8 cellular contexts compared by ENCODE assay signal in the genomic region with DNA sequence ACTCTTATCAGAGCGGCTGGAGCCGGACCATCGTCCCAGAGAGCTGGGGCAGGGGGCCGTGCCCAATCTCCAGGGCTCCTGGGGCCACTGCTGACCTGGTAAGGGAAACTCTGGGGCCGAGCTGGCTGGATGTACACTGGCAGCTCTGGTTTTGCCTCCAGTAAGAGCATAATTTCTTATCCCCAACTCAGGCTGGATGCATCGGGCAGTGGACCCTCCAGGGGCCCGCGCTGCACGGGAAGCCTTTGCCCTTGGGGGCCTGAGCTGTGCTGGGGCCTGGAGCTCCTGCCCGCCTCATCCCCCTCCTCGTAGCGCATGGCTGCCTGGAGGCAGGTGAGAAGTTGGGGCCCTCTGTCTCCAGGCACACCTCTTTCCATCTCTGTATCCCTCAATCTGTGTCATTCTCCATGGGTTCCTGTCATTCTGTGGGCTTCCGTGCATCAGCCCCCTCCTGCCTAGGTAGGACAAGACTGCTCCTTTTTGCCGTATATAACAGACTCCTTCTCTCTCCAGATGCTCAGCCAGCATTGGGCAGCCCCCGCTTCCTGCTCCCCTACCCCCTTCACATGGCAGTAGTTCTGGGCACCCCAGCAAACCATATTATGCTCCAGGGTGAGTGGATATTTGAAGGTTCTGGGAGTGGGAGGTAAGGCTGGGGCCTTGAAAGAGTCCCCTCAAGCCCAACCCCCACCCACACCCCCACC. TPM values are rescaled to one million over a fixed set of nuclear protein-coding genes. Genes with fewer than 3 reads are reported as not detected.
DNase-seq lines count a peak whose midpoint lies in the region; ATAC-seq and TF ChIP-seq lines count a peak whose summit lies in the region.

No MANE protein-coding gene starts in this region.

- in situ Hi-C loops in ACHN (cut with HindIII; ENCODE audit: low pct_ligation_motif_present, low pct_unique_long_range_greater_than_20kb, low sequenced_read_pairs): no loop called here

- no peak for ATAC-seq in activated CD8-positive, alpha-beta T cell treated with anti-CD3 and anti-CD28 coated beads, Interleukin-2, amount 10 ng/mL, durations not matched to agents 7 days and 5 days
- ATAC-seq in GM19452 (IDR thresholded peaks at IDR 0.05; ENCODE audit: unreplicated experiment): no peak
- ATAC-seq in GM18907 (IDR thresholded peaks at IDR 0.05; ENCODE audit: unreplicated experiment): no peak

- H3K27ac ChIP-seq in HEK293 (ENCODE audit: extremely low read depth, low read depth, low read length): peak overlapping the region; percentile 29; the same call in 1 of the 2 replicates
- H3K27ac ChIP-seq in right atrium auricular region: peak overlapping the region; percentile 98 to 100
- H3K27ac ChIP-seq in spleen: peak overlapping the region; percentile 92 to 100 (median 97)

- no peak for TF ChIP-seq POLR2A in spleen (IDR thresholded peaks at IDR 0.05)

- peaks cover 14 to 47% of the 10 kb centered on the region in 2 experiments for H3K36me3 ChIP-seq in HEK293 (ENCODE audit: control insufficient read depth in 2 of 2, insufficient read depth in 1 of 2, low read length in 2 of 2)
- peaks cover 37% of the 10 kb centered on the region for H3K36me3 ChIP-seq in right atrium auricular region
- H3K36me3 ChIP-seq in spleen: peaks cover 3 to 61% (median 50%) of the 10 kb centered on the region in 6 donors

- H3K9me3 ChIP-seq in HEK293 (ENCODE audit: control insufficient read depth, insufficient read depth, low read depth, low read length) (no peaks in the 10 kb centered on the region), right atrium auricular region (no peaks in the 10 kb centered on the region), spleen (no peaks in the 10 kb centered on the region)

- H3K4me1 Mint-ChIP-seq in activated CD8-positive, alpha-beta T cell treated with anti-CD3 and anti-CD28 coated beads, Interleukin-2, amount 10 ng/mL, durations not matched to agents 7 days and 5 days (ENCODE audit: low read depth): peaks cover 33% of the 10 kb centered on the region

- H3K9me3 Mint-ChIP-seq in activated CD8-positive, alpha-beta T cell treated with anti-CD3 and anti-CD28 coated beads, Interleukin-2, amount 10 ng/mL, durations not matched to agents 7 days and 5 days (ENCODE audit: insufficient read depth): no peaks in the 10 kb centered on the region

- H3K4me1 ChIP-seq in HEK293 (ENCODE audit: control insufficient read depth, insufficient read depth, low read length): peaks cover 11% of the 10 kb centered on the region
- H3K4me1 ChIP-seq in right atrium auricular region: peaks cover 0 to 24% of the 10 kb centered on the region in 2 donors
- H3K4me1 ChIP-seq in spleen: peaks cover 18 to 87% (median 31%) of the 10 kb centered on the region in 6 donors

- no peaks in the 10 kb centered on the region for H3K27me3 Mint-ChIP-seq in activated CD8-positive, alpha-beta T cell treated with anti-CD3 and anti-CD28 coated beads, Interleukin-2, amount 10 ng/mL, durations not matched to agents 7 days and 5 days (ENCODE audit: low read depth)

- H3K4me3 Mint-ChIP-seq in activated CD8-positive, alpha-beta T cell treated with anti-CD3 and anti-CD28 coated beads, Interleukin-2, amount 10 ng/mL, durations not matched to agents 7 days and 5 days: peak overlapping the region; percentile 97

- peaks cover 5% of the 10 kb centered on the region for H3K36me3 Mint-ChIP-seq in activated CD8-positive, alpha-beta T cell treated with anti-CD3 and anti-CD28 coated beads, Interleukin-2, amount 10 ng/mL, durations not matched to agents 7 days and 5 days (ENCODE audit: low read depth)

- intact Hi-C loops in spleen (cut with DNase I; ENCODE audit: low total_unique reads): no loop called here
- intact Hi-C loops in posterior vena cava (cut with DNase I): no loop called here

- WGBS in spleen, 5 donors: 81 to 86% (median 86%) methylated on average over 8 to 15 of the region's 15 CpGs

- H3K4me3 ChIP-seq in HEK293 (ENCODE audit: low read depth, low read length) (peak overlapping the region; percentile 70), right atrium auricular region (peak overlapping the region; percentile 5 to 73), spleen (peak overlapping the region; percentile 68 to 91 (median 77))

- H3K27me3 ChIP-seq in right atrium auricular region (no peaks in the 10 kb centered on the region), spleen (replicated peaks in 1 of 7) (no peaks in the 10 kb centered on the region)

- DNase-seq in activated CD8-positive, alpha-beta T cell treated with anti-CD3 and anti-CD28 coated beads, Interleukin-2, amount 10 ng/mL, durations not matched to agents 7 days and 5 days: no peak
- DNase-seq in right atrium auricular region (ENCODE audit: low spot score) (no peak), spleen (no peak), ACHN (no peak), posterior vena cava (ENCODE audit: low spot score) (no peak)

- CTCF ChIA-PET in HEK293 (lab: Yijun Ruan, JAX): interaction anchor here (1.0 to 2.9 kb wide), 7 partner anchors 11 to 102 kb away, joined by 3 to 15 read pairs (median 3); partner anchors contain the start of gene NAA38
- CTCF ChIA-PET in activated CD8-positive, alpha-beta T cell treated with anti-CD3 and anti-CD28 coated beads, Interleukin-2, amount 10 ng/mL, durations not matched to agents 7 days and 5 days (lab: Charles Lee): interaction anchor here (1.0 to 5.3 kb wide), 10 partner anchors 10 to 144 kb away, joined by 3 to 50 read pairs (median 7); partner anchors contain the start of genes CNTROB, CYB5D1, KDM6B and NAA38

- POLR2A ChIA-PET in HEK293 (lab: Yijun Ruan, JAX): interaction anchor here (0.5 to 7.7 kb wide), 16 partner anchors 8 to 272 kb away, joined by 3 to 110 read pairs (median 4); partner anchors contain the start of genes ATP1B2, CYB5D1, DNAH2 and KDM6B
- POLR2A ChIA-PET in activated CD8-positive, alpha-beta T cell treated with anti-CD3 and anti-CD28 coated beads, Interleukin-2, amount 10 ng/mL, durations not matched to agents 7 days and 5 days (lab: Charles Lee): interaction anchor here (0.5 to 2.4 kb wide), 9 partner anchors 10 to 275 kb away, joined by 3 to 11 read pairs (median 3); partner anchors contain the start of genes NAA38 and RNF227

- peak overlapping the region; percentile 99 for H3K27ac Mint-ChIP-seq in activated CD8-positive, alpha-beta T cell treated with anti-CD3 and anti-CD28 coated beads, Interleukin-2, amount 10 ng/mL, durations not matched to agents 7 days and 5 days

- TF ChIP-seq CTCF in HEK293 (tag by site-specific recombination; IDR thresholded peaks at IDR 0.05) (no peak), right atrium auricular region (IDR thresholded peaks at IDR 0.05) (no peak), spleen (IDR thresholded peaks at IDR 0.05 in 8 of 11, conservative IDR thresholded peaks at IDR 0.05 in 3 of 11) (no peak)

TF ChIP-seq in HEK293, 187 proteins besides CTCF, POLR2A, EP300 and RAD21 (continues in another document):
- no peak for TF ChIP-seq ZBTB48 (tag by site-specific recombination; IDR thresholded peaks at IDR 0.05)

RNA-seq across cellular contexts. Expression of gene TMEM88, which starts 9.4 kb away (rescaled TPM):
- 1 to 10 TPM in 1 of 2 experiments, under 1 TPM in 1; 0.87 to 1.2 TPM for total RNA-seq in activated CD8-positive, alpha-beta T cell treated with anti-CD3 and anti-CD28 coated beads, Interleukin-2, amount 10 ng/mL, durations not matched to agents 7 days and 5 days
- total RNA-seq in right atrium auricular region (10 to 100 TPM; 42.5 to 53.2 TPM), spleen (10 to 100 TPM in 5 of 7 donors, 1 to 10 TPM in 2; 5.2 to 31.8 (median 18.0) TPM), posterior vena cava (10 to 100 TPM; 17.5 to 26.1 TPM)
- 10 to 100 TPM in 1 of 3 donors, 1 to 10 TPM in 2; 5.5 to 26.2 (median 9.5) TPM for polyA plus RNA-seq in spleen

RNA-seq across cellular contexts. Expression of gene KDM6B, which starts 11.5 kb away (rescaled TPM):
- total RNA-seq in activated CD8-positive, alpha-beta T cell treated with anti-CD3 and anti-CD28 coated beads, Interleukin-2, amount 10 ng/mL, durations not matched to agents 7 days and 5 days: 10 to 100 TPM; 12.4 to 12.6 TPM
- total RNA-seq in right atrium auricular region (10 to 100 TPM; 11.0 to 11.1 TPM), spleen (100 to 1,000 TPM in 1 of 7 donors, 10 to 100 TPM in 6; 22.3 to 110 (median 60.8) TPM), posterior vena cava (10 to 100 TPM; 21.0 to 29.0 TPM)
- 10 to 100 TPM in 1 of 3 donors, 1 to 10 TPM in 2; 2.9 to 11.7 (median 4.0) TPM for polyA plus RNA-seq in spleen

RNA-seq across cellular contexts. Expression of gene NAA38, which starts 11.8 kb away (rescaled TPM):
- 10 to 100 TPM; 92.7 to 93.1 TPM for total RNA-seq in activated CD8-positive, alpha-beta T cell treated with anti-CD3 and anti-CD28 coated beads, Interleukin-2, amount 10 ng/mL, durations not matched to agents 7 days and 5 days
- 10 to 100 TPM; 77.1 to 85.0 TPM for total RNA-seq in right atrium auricular region
- 100 to 1,000 TPM in 1 of 7 donors, 10 to 100 TPM in 6; 51.0 to 111 (median 56.9) TPM for total RNA-seq in spleen
- 100 to 1,000 TPM; 119 to 185 (median 182) TPM for polyA plus RNA-seq in spleen
- 10 to 100 TPM; 65.2 to 79.7 TPM for total RNA-seq in posterior vena cava

RNA-seq across cellular contexts. Expression of gene CYB5D1, which starts 12.3 kb away (rescaled TPM):
- 10 to 100 TPM in 1 of 2 experiments, 1 to 10 TPM in 1; 9.8 to 11.2 TPM for total RNA-seq in activated CD8-positive, alpha-beta T cell treated with anti-CD3 and anti-CD28 coated beads, Interleukin-2, amount 10 ng/mL, durations not matched to agents 7 days and 5 days
- 1 to 10 TPM; 5.1 to 6.8 TPM for total RNA-seq in right atrium auricular region
- 10 to 100 TPM in 1 of 7 donors, 1 to 10 TPM in 6; 4.1 to 13.2 (median 5.9) TPM for total RNA-seq in spleen
- polyA plus RNA-seq in spleen: 1 to 10 TPM; 2.1 to 3.8 (median 2.9) TPM
- 1 to 10 TPM; 8.9 TPM for total RNA-seq in posterior vena cava

RNA-seq across cellular contexts. Expression of gene CHD3, which starts 43.1 kb away (rescaled TPM):
- 100 to 1,000 TPM; 125 to 129 TPM for total RNA-seq in activated CD8-positive, alpha-beta T cell treated with anti-CD3 and anti-CD28 coated beads, Interleukin-2, amount 10 ng/mL, durations not matched to agents 7 days and 5 days
- total RNA-seq in right atrium auricular region (10 to 100 TPM; 17.6 to 44.7 TPM), spleen (100 to 1,000 TPM in 2 of 7 donors, 10 to 100 TPM in 5; 60.9 to 117 (median 83.6) TPM), posterior vena cava (100 to 1,000 TPM in 1 of 2 donors, 10 to 100 TPM in 1; 67.4 to 105 TPM)
- polyA plus RNA-seq in spleen: 10 to 100 TPM; 37.0 to 84.3 (median 71.8) TPM

Comparison
In these comparisons a context has a peak if more than half of its experiments do, and no peak if none do; other contexts are left out.
1. H3K27ac ChIP-seq: peak in every context shown above with its lines; median percentile 99 in right atrium auricular region; 97 in spleen; 29 in HEK293.